Comparison of ENCODE assay signal across 8 cellular contexts in the genomic region with DNA sequence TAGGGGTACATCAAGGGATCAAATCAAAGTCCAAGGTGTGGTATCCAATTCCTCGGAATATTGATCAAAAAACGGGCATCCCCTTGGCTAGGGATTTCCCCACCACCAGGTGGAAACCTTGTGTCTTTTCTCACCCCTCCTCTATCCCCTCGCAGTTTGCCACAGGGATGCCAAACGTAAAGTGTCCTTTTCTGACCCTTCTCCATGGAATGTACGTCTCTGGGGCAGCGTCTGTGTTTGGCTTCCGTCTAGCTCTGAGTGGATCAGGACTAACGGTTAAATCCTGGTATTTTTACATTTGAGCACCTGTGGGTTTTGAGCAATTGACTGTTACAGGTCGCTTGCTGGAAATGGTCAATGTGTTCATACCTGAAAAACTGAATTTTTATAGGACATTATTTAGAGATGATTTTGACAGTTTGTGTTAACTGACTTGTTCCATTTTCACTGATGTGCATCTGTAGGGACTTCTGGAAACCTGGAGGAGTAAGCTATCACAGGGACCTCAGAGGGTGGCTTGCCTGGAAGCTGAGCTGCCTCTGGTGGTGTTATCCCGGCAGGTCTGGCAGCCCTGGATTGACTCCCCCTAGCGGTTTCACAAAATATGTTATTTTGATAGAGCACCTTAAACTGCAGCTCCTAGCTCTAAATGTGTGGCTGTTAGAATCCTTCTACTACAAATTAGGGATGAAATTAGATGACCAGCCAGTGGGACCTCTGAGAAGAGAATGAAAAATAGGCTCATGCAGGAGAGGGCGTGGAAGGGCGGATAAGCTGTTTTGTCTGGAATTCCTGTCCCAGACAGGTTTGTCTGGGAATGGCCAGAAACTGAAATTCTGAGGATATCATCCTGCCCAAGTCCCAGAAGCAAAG. TPM values are rescaled to one million over a fixed set of nuclear protein-coding genes. Genes with fewer than 3 reads are reported as not detected.
A peak's percentile ranks its signal among the peaks of the same experiment; 100 is the strongest.
DNase-seq lines count a peak whose midpoint lies in the region; ATAC-seq and TF ChIP-seq lines count a peak whose summit lies in the region.

No MANE protein-coding gene starts in this region.

- no peak for TF ChIP-seq POLR2A in HCT116 (IDR thresholded peaks at IDR 0.05; ENCODE audit: borderline replicate concordance, extremely low read depth, insufficient read depth, insufficient read length)
- no peak for TF ChIP-seq POLR2A in heart left ventricle (IDR thresholded peaks at IDR 0.05)

- peaks cover 24% of the 10 kb centered on the region for H3K4me1 Mint-ChIP-seq in activated naive CD8-positive, alpha-beta T cell treated with anti-CD3 and anti-CD28 coated beads, Interleukin-2, amount 50 U/mL, for 24 hours

- POLR2A ChIA-PET in HCT116 (lab: Charles Lee) (interaction anchor here (0.8 to 1.7 kb wide), 2 partner anchors 9 to 716 kb away, joined by 3 to 4 read pairs; a partner anchor contains a TSS), RWPE1 (lab: Yijun Ruan, JAX; ENCODE audit: low non-redundant PET) (no interaction called here)

- RAD21 ChIA-PET in HCT116 (lab: Charles Lee; ENCODE audit: low non-redundant PET in 1 of 2, low total read pairs in 2 of 2, uncharacterized antibody in 2 of 2, unreplicated experiment in 2 of 2), result interaction anchor here in 1 of 2 experiments (1.1 kb wide), 1 partner anchor 953 kb away, joined by 3 read pairs; no protein-coding TSS in a partner anchor

- peak overlapping the region; percentile 71 for H3K4me2 ChIP-seq in HCT116 (ENCODE audit: low read length)

- no peaks in the 10 kb centered on the region for H3K79me2 ChIP-seq in HCT116 (ENCODE audit: insufficient read depth, low read length)

- H3K4me3 Mint-ChIP-seq in activated naive CD8-positive, alpha-beta T cell treated with anti-CD3 and anti-CD28 coated beads, Interleukin-2, amount 50 U/mL, for 24 hours, result peak overlapping the region; percentile 67

- no peaks in the 10 kb centered on the region for H3K9me2 ChIP-seq in HCT116 (ENCODE audit: insufficient read depth)

- H3K36me3 ChIP-seq in HCT116 (ENCODE audit: control insufficient read depth in 1 of 2, insufficient read depth in 2 of 2, low read length in 2 of 2) (no peaks in the 10 kb centered on the region), heart left ventricle (no peaks in the 10 kb centered on the region), psoas muscle (ENCODE audit: insufficient read depth in 1 of 2, low read depth in 1 of 2) (no peaks in the 10 kb centered on the region)

- H3K27me3 ChIP-seq in HCT116 (ENCODE audit: insufficient read depth, low read length) (no peaks in the 10 kb centered on the region), heart left ventricle (no peaks in the 10 kb centered on the region), psoas muscle (ENCODE audit: insufficient read depth in 3 of 3, low read length in 2 of 3) (no peaks in the 10 kb centered on the region)

- BruUV-seq in HCT116 (replicated peaks; lab: Mats Ljungman, UMichigan), result no TSS peak

- H3K4me3 ChIP-seq in HCT116 (replicated peaks in 1 of 2; ENCODE audit: low read depth in 1 of 2, low read length in 2 of 2) (peak overlapping the region; percentile 26 to 39), heart left ventricle (no peak overlapping the region), psoas muscle (no peak overlapping the region)

- CTCF ChIA-PET in HCT116 (lab: Charles Lee), result interaction anchor here (0.7 to 2.8 kb wide), 38 partner anchors 9 to 1227 kb away, joined by 3 to 29 read pairs (median 4); a partner anchor contains a TSS
- CTCF ChIA-PET in RWPE1 (lab: Yijun Ruan, JAX), result interaction anchor here (0.5 to 1.9 kb wide), 25 partner anchors 10 to 735 kb away, joined by 3 to 13 read pairs (median 4); no protein-coding TSS in a partner anchor

- peak; percentile 72 for TF ChIP-seq RAD21 in HCT116 (IDR thresholded peaks at IDR 0.05; ENCODE audit: low read depth)

- intact Hi-C loops in HCT116 (cut with micrococcal nuclease), result loop anchor here (1.0 to 10.0 kb wide), 9 partner anchors 160 to 953 kb away; a partner anchor contains a TSS
- intact Hi-C loops in heart left ventricle (cut with DNase I), result loop anchor here in 7 of 10 donors (5.0 to 10.0 kb wide), 5 partner anchors 498 to 668 kb away; a partner anchor contains a TSS
- intact Hi-C loops in psoas muscle (cut with DNase I), result no loop called here

- 20 to 33% (median 25%) methylated on average over 13 of the region's 13 CpGs for WGBS in heart left ventricle, 4 donors
- 31 to 34% (median 32%) methylated on average over 13 of the region's 13 CpGs for WGBS in psoas muscle, 3 donors

- ATAC-seq in HCT116 (peak; percentile 90), heart left ventricle (peak in 3 of 4 donors; percentile 68 to 80 (median 71)), psoas muscle (peak; percentile 62 to 88 (median 82))
- peak; percentile 70 for ATAC-seq in activated naive CD8-positive, alpha-beta T cell treated with anti-CD3 and anti-CD28 coated beads, Interleukin-2, amount 50 U/mL, for 24 hours

- H3K9ac ChIP-seq in HCT116 (ENCODE audit: low read length), result no peak overlapping the region

- peaks cover 2% of the 10 kb centered on the region for H3K27me3 Mint-ChIP-seq in activated naive CD8-positive, alpha-beta T cell treated with anti-CD3 and anti-CD28 coated beads, Interleukin-2, amount 50 U/mL, for 24 hours

- H3K4me1 ChIP-seq in HCT116 (ENCODE audit: control insufficient read depth in 1 of 2, insufficient read depth in 2 of 2, low read length in 2 of 2) (peaks cover 3 to 22% of the 10 kb centered on the region in 2 experiments; a peak in 3 of 4 replicates), heart left ventricle (peaks cover 0 to 37% (median 13%) of the 10 kb centered on the region in 12 donors), psoas muscle (peaks cover 16% of the 10 kb centered on the region)

- H3K27ac Mint-ChIP-seq in activated naive CD8-positive, alpha-beta T cell treated with anti-CD3 and anti-CD28 coated beads, Interleukin-2, amount 50 U/mL, for 24 hours, result peak overlapping the region; percentile 80

- H3K27ac ChIP-seq in HCT116 (ENCODE audit: low read depth, low read length) (no peak overlapping the region), RWPE1 (peak overlapping the region; percentile 96), heart left ventricle (peak overlapping the region in 2 of 12 donors; percentile 28 to 32), psoas muscle (peak overlapping the region; percentile 19)

- H3K9me3 ChIP-seq in HCT116 (ENCODE audit: control insufficient read depth in 1 of 2, insufficient read depth in 1 of 2, low read depth in 1 of 2, low read length in 2 of 2) (no peaks in the 10 kb centered on the region), heart left ventricle (no peaks in the 10 kb centered on the region), psoas muscle (no peaks in the 10 kb centered on the region)

- no peaks in the 10 kb centered on the region for H4K20me1 ChIP-seq in HCT116 (ENCODE audit: insufficient read depth)

- H2AFZ ChIP-seq in HCT116 (ENCODE audit: low read depth, low read length, poor library complexity, severe bottlenecking), result peak overlapping the region; percentile 98

- DNase-seq in GM10266 (ENCODE audit: extremely low spot score) (peak; percentile 38), HCT116 (ENCODE audit: low read depth, low spot score) (peak; percentile 74), M059J (ENCODE audit: low read depth) (peak; percentile 71), RWPE1 (ENCODE audit: low spot score) (peak; percentile 70), heart left ventricle (peak in 4 of 5 donors; percentile 46 to 60 (median 54)), psoas muscle (peak; percentile 41 to 63), GOT3 (lab: John Stamatoyannopoulos, UW) (no peak)
- peak; percentile 43 for DNase-seq in activated naive CD8-positive, alpha-beta T cell treated with anti-CD3 and anti-CD28 coated beads, Interleukin-2, amount 50 U/mL, for 24 hours

- peak; percentile 62 for TF ChIP-seq CTCF in GM10266 (IDR thresholded peaks at IDR 0.05; ENCODE audit: control insufficient read depth, insufficient read depth, low read depth, missing control alignments)
- peak; percentile 77 to 93 (median 92) for TF ChIP-seq CTCF in HCT116 (IDR thresholded peaks at IDR 0.05 in 2 of 3, conservative IDR thresholded peaks at IDR 0.05 in 1 of 3; ENCODE audit: borderline replicate concordance in 1 of 3, insufficient read depth in 1 of 3, low read depth in 2 of 3, low read length in 2 of 3)
- TF ChIP-seq CTCF in RWPE1 (conservative IDR thresholded peaks at IDR 0.05; ENCODE audit: low read depth), result peak; percentile 78
- peak; percentile 68 to 88 (median 81) for TF ChIP-seq CTCF in heart left ventricle (IDR thresholded peaks at IDR 0.05)
- peak; percentile 76 for TF ChIP-seq CTCF in psoas muscle (IDR thresholded peaks at IDR 0.05)

- H3K9me3 Mint-ChIP-seq in activated naive CD8-positive, alpha-beta T cell treated with anti-CD3 and anti-CD28 coated beads, Interleukin-2, amount 50 U/mL, for 24 hours, result no peaks in the 10 kb centered on the region

- H3K36me3 Mint-ChIP-seq in activated naive CD8-positive, alpha-beta T cell treated with anti-CD3 and anti-CD28 coated beads, Interleukin-2, amount 50 U/mL, for 24 hours (ENCODE audit: low read depth), result no peaks in the 10 kb centered on the region

TF ChIP-seq in HCT116, 20 proteins besides CTCF, POLR2A, EP300 and RAD21:
- TF ChIP-seq SIN3A (IDR thresholded peaks at IDR 0.05; ENCODE audit: low read depth) (no peak), POLR2AphosphoS5 (IDR thresholded peaks at IDR 0.05; ENCODE audit: low read depth, low read length) (no peak), YY1 (IDR thresholded peaks at IDR 0.05; ENCODE audit: extremely low read depth, insufficient replicate concordance, low read depth, low read length) (peak; percentile 23), ZFX (IDR thresholded peaks at IDR 0.05) (no peak), TCF7L2 (IDR thresholded peaks at IDR 0.05; ENCODE audit: borderline replicate concordance, extremely low read depth, insufficient read depth, insufficient read length) (no peak)
- TF ChIP-seq, protein P1, sequence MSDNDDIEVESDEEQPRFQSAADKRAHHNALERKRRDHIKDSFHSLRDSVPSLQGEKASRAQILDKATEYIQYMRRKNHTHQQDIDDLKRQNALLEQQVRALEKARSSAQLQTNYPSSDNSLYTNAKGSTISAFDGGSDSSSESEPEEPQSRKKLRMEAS (IDR thresholded peaks at IDR 0.05), result no peak

RNA-seq across cellular contexts. Expression of a gene that starts 8.8 kb away (rescaled TPM):
- total RNA-seq in HCT116 (2021; ENCODE audit: unreplicated experiment), result 24.3 TPM
- 12.3 and 20.6 TPM in 2 replicates for polyA plus RNA-seq in HCT116 (2012)
- total RNA-seq in M059J (2014; rRNA removed; shearing (Covaris generic)), result 19.3 and 24.5 TPM in 2 replicates
- total RNA-seq in heart left ventricle, result 100 to 1,000 TPM in 7 of 9 donors, 10 to 100 TPM in 2; 94.7 to 122 (median 105) TPM
- polyA plus RNA-seq in heart left ventricle, result 100 to 1,000 TPM in 1 of 2 donors, 10 to 100 TPM in 1; 86.6 to 209 TPM
- 10 to 100 TPM; 18.2 to 56.2 (median 50.4) TPM for total RNA-seq in psoas muscle
- 10 to 100 TPM; 25.6 to 47.0 (median 32.7) TPM for polyA plus RNA-seq in psoas muscle

Comparison
In these comparisons a context has a peak if more than half of its experiments do, and no peak if none do; other contexts are left out.
1. H3K4me3 ChIP-seq: peak in HCT116 (2 of 2); none in heart left ventricle (0 of 12) and psoas muscle (single experiment).
2. intact Hi-C loops: an anchor here in HCT116 (1.0 to 10.0 kb wide) and heart left ventricle (5.0 to 10.0 kb wide); none called in psoas muscle.
3. Peak in every context shown above with its lines, with median percentiles within 50 percentile points of each other: CTCF ChIP-seq and ATAC-seq.